Comparison of ENCODE assay signal across 18 cellular contexts in genomic region chr15:40739042-40739441, GRCh38. TPM values are rescaled to one million over a fixed set of nuclear protein-coding genes. Genes with fewer than 3 reads are reported as not detected.
DNase-seq lines count a peak whose midpoint lies in the region; ATAC-seq and TF ChIP-seq lines count a peak whose summit lies in the region.
"Had no signal": no experiment of that assay in that cellular context is flagged by ENCODE, and none has a peak within 500 bp of the region (broad histone marks: within the 10 kb centered on the region; RNA-seq: fewer than 3 reads in every experiment).

No MANE protein-coding gene starts in this region.

- TF ChIP-seq RAD21 in IMR-90 (IDR thresholded peaks at IDR 0.05; ENCODE audit: low read length): no peak

- peak overlapping the region; percentile 3 for H3K27ac Mint-ChIP-seq in activated T-cell treated with anti-CD3 and anti-CD28 coated beads, Interleukin-2, amount 50 U/mL, for 24 hours
- peak overlapping the region; percentile 42 for H3K27ac Mint-ChIP-seq in endodermal cell

- no peak overlapping the region for H3K23ac ChIP-seq in IMR-90 (ENCODE audit: low read depth, low read length)

- no peaks in the 10 kb centered on the region for H3K9me3 Mint-ChIP-seq in activated T-cell treated with anti-CD3 and anti-CD28 coated beads, Interleukin-2, amount 50 U/mL, for 24 hours
- no peaks in the 10 kb centered on the region for H3K9me3 Mint-ChIP-seq in endodermal cell
- H3K9me3 Mint-ChIP-seq: CD14-positive monocyte had no signal

- TF ChIP-seq CTCF in IMR-90 (conservative IDR thresholded peaks at IDR 0.05; ENCODE audit: low read depth, low read length) (no peak), endodermal cell (conservative IDR thresholded peaks at IDR 0.05) (no peak), sigmoid colon (IDR thresholded peaks at IDR 0.05) (no peak), prostate gland (IDR thresholded peaks at IDR 0.05) (no peak)

- peak overlapping the region; percentile 52 for H2AK9ac ChIP-seq in IMR-90 (replicated peaks; ENCODE audit: low read depth, low read length, poor library complexity)

- no peak overlapping the region for H2BK5ac ChIP-seq in IMR-90 (ENCODE audit: low read depth, low read length, poor library complexity, severe bottlenecking)

- no peak overlapping the region for H2BK20ac ChIP-seq in IMR-90 (ENCODE audit: low read depth, low read length)

- H3K36me3 ChIP-seq in IMR-90 (ENCODE audit: control insufficient read depth, insufficient read depth, low read length): peaks cover 28% of the 10 kb centered on the region
- peaks cover 83% of the 10 kb centered on the region for H3K36me3 ChIP-seq in endodermal cell (ENCODE audit: control insufficient read depth, insufficient read depth, low read length)
- peaks cover 15 to 92% (median 53%) of the 10 kb centered on the region in 4 donors for H3K36me3 ChIP-seq in sigmoid colon
- peaks cover 54% of the 10 kb centered on the region for H3K36me3 ChIP-seq in effector memory CD4-positive, alpha-beta T cell (ENCODE audit: control insufficient read depth, insufficient read depth, low read length)
- H3K36me3 ChIP-seq in prostate gland: peaks cover 3 to 11% of the 10 kb centered on the region in 2 donors

- H4K8ac ChIP-seq in IMR-90 (ENCODE audit: low read depth in 2 of 2, low read length in 2 of 2): no peak overlapping the region

- H3K9ac ChIP-seq in IMR-90 (ENCODE audit: low read depth, low read length): no peak overlapping the region
- H3K9ac ChIP-seq in endodermal cell (ENCODE audit: extremely low read depth, low read length, poor library complexity, severe bottlenecking): no peak overlapping the region

- H3K4me2 ChIP-seq in IMR-90 (ENCODE audit: low read depth, low read length): no peak overlapping the region
- H3K4me2 ChIP-seq: A549 had no signal

- H3K14ac ChIP-seq in IMR-90 (replicated peaks; ENCODE audit: low read depth, low read length): no peak overlapping the region

- no peak for DNase-seq in activated T-cell treated with anti-CD3 and anti-CD28 coated beads, Interleukin-2, amount 50 U/mL, for 24 hours
- no peak for DNase-seq in activated T-cell treated with anti-CD3 and anti-CD28 coated beads, Interleukin-2, amount 50 U/mL, for 1 hour
- DNase-seq in IMR-90: peak; percentile 38
- DNase-seq in endodermal cell: peak; percentile 64
- peak; percentile 2 for DNase-seq in sigmoid colon
- no peak for DNase-seq in effector memory CD4-positive, alpha-beta T cell
- DNase-seq in prostate gland (ENCODE audit: low spot score): no peak
- DNase-seq: KG1, NCI-H1092 treated with DMSO at 0.1 percent for 48 hours, NCI-H1694 treated with DMSO at 0.1 percent for 48 hours, NCI-H446 treated with DMSO at 0.1 percent for 48 hours, NCI-H774, SHP77 treated with DMSO at 0.1 percent for 48 hours had no signal

- H4K91ac ChIP-seq in IMR-90 (ENCODE audit: insufficient read depth, low read depth, low read length): no peak overlapping the region

- H2AK5ac ChIP-seq in IMR-90 (ENCODE audit: low read depth, low read length): no peak overlapping the region

- H3K56ac ChIP-seq in IMR-90 (ENCODE audit: extremely low read depth, insufficient read depth, low read length): no peak overlapping the region

- no CpG with 5 or more reads among the region's 2 CpGs for WGBS in IMR-90 (ENCODE audit: extremely low coverage in 2 of 2, insufficient read length in 1 of 2), 2 experiments
- WGBS in endodermal cell (ENCODE audit: insufficient coverage in 1 of 2, insufficient read length in 1 of 2), 2 experiments: 47% methylated on average over 2 of the region's 2 CpGs; no CpG with 5 or more reads in 1 of the 2 experiments
- 73% methylated on average over 2 of the region's 2 CpGs for WGBS in sigmoid colon, 2 donors
- 40% methylated on average over 2 of the region's 2 CpGs for WGBS in prostate gland

- no peak overlapping the region for H2BK15ac ChIP-seq in IMR-90 (ENCODE audit: low read depth, low read length)

- POLR2A ChIA-PET in IMR-90 (lab: Charles Lee; ENCODE audit: unreplicated experiment): no interaction called here

- peaks cover 17% of the 10 kb centered on the region for H3K4me1 Mint-ChIP-seq in activated T-cell treated with anti-CD3 and anti-CD28 coated beads, Interleukin-2, amount 50 U/mL, for 24 hours (ENCODE audit: low read depth)
- H3K4me1 Mint-ChIP-seq in endodermal cell: peaks cover 14% of the 10 kb centered on the region

- H4K20me1 ChIP-seq in IMR-90 (ENCODE audit: insufficient read depth, low read length): no peaks in the 10 kb centered on the region; the same call in 1 of the 2 replicates

- H4K5ac ChIP-seq in IMR-90 (ENCODE audit: low read depth, low read length): no peak overlapping the region

- H3K4me3 ChIP-seq in IMR-90 (ENCODE audit: insufficient read depth, low read depth, low read length) (no peak overlapping the region), endodermal cell (ENCODE audit: low read length) (no peak overlapping the region), sigmoid colon (no peak overlapping the region), prostate gland (no peak overlapping the region)
- no peak overlapping the region for H3K4me3 ChIP-seq in effector memory CD4-positive, alpha-beta T cell (ENCODE audit: insufficient read depth, low read depth, low read length, poor library complexity, severe bottlenecking)
- H3K4me3 ChIP-seq: A549, Peyer's patch had no signal

- H3K27me3 ChIP-seq in IMR-90 (ENCODE audit: control insufficient read depth, insufficient read depth, low read length) (no peaks in the 10 kb centered on the region), endodermal cell (ENCODE audit: control insufficient read depth, insufficient read depth, low read length, poor library complexity, severe bottlenecking) (no peaks in the 10 kb centered on the region), sigmoid colon (no peaks in the 10 kb centered on the region), prostate gland (replicated peaks; ENCODE audit: insufficient read depth) (no peaks in the 10 kb centered on the region)
- H3K27me3 ChIP-seq in effector memory CD4-positive, alpha-beta T cell (replicated peaks; ENCODE audit: control insufficient read depth, insufficient read depth, low read length, poor library complexity, severe bottlenecking): no peaks in the 10 kb centered on the region
- H3K27me3 ChIP-seq: Peyer's patch had no signal

- H3K18ac ChIP-seq in IMR-90 (ENCODE audit: low read depth, low read length): no peak overlapping the region

- no peak for TF ChIP-seq EP300 in sigmoid colon (IDR thresholded peaks at IDR 0.05)

- no peak for TF ChIP-seq POLR2A in IMR-90 (IDR thresholded peaks at IDR 0.05; ENCODE audit: low read depth, low read length)
- TF ChIP-seq POLR2A in sigmoid colon (IDR thresholded peaks at IDR 0.05): no peak
- TF ChIP-seq POLR2A in prostate gland (IDR thresholded peaks at IDR 0.05): no peak

- intact Hi-C loops in IMR-90 (cut with micrococcal nuclease): no loop called here
- intact Hi-C loops in sigmoid colon (cut with DNase I): no loop called here
- intact Hi-C loops in prostate gland (cut with DNase I): no loop called here

- no TSS peak for BruUV-seq in IMR-90 (replicated peaks; lab: Mats Ljungman, UMichigan)

- peaks cover 3% of the 10 kb centered on the region; the same call in 1 of the 2 replicates for H3K4me1 ChIP-seq in IMR-90 (ENCODE audit: control insufficient read depth, insufficient read depth, low read length)
- H3K4me1 ChIP-seq in endodermal cell (ENCODE audit: control insufficient read depth, insufficient read depth, low read length): no peaks in the 10 kb centered on the region
- no peaks in the 10 kb centered on the region for H3K4me1 ChIP-seq in sigmoid colon
- H3K4me1 ChIP-seq in effector memory CD4-positive, alpha-beta T cell (ENCODE audit: control insufficient read depth, insufficient read depth, low read length, poor library complexity, severe bottlenecking): peaks cover 8% of the 10 kb centered on the region
- H3K4me1 ChIP-seq in prostate gland (replicated peaks): peaks cover 5% of the 10 kb centered on the region
- H3K4me1 ChIP-seq: Caco-2 had no signal

- H3K9me3 ChIP-seq in IMR-90 (ENCODE audit: control insufficient read depth, insufficient read depth, low read length): no peaks in the 10 kb centered on the region
- no peaks in the 10 kb centered on the region for H3K9me3 ChIP-seq in endodermal cell (ENCODE audit: control insufficient read depth, low read length)
- no peaks in the 10 kb centered on the region for H3K9me3 ChIP-seq in sigmoid colon
- H3K9me3 ChIP-seq in effector memory CD4-positive, alpha-beta T cell (ENCODE audit: control insufficient read depth, low read length): no peaks in the 10 kb centered on the region
- no peaks in the 10 kb centered on the region for H3K9me3 ChIP-seq in prostate gland
- H3K9me3 ChIP-seq: A549, Caco-2, Peyer's patch had no signal

- CTCF ChIA-PET in IMR-90 (lab: Yijun Ruan, JAX): no interaction called here

- H2BK120ac ChIP-seq in IMR-90 (ENCODE audit: low read depth, low read length): no peak overlapping the region

- H3K27ac ChIP-seq in IMR-90 (ENCODE audit: insufficient read depth, low read length): no peak overlapping the region
- H3K27ac ChIP-seq in endodermal cell (ENCODE audit: low read depth, low read length): no peak overlapping the region
- no peak overlapping the region for H3K27ac ChIP-seq in sigmoid colon
- H3K27ac ChIP-seq in effector memory CD4-positive, alpha-beta T cell (ENCODE audit: insufficient read depth, low read length, poor library complexity, severe bottlenecking): no peak overlapping the region
- no peak overlapping the region for H3K27ac ChIP-seq in prostate gland
- H3K27ac ChIP-seq: A549, Peyer's patch had no signal

- H3K9me1 ChIP-seq in IMR-90 (ENCODE audit: insufficient read depth, low read length): no peaks in the 10 kb centered on the region

- ATAC-seq in IMR-90 (ENCODE audit: low read depth) (peak; percentile 56), HG03039 (IDR thresholded peaks at IDR 0.05; ENCODE audit: unreplicated experiment) (no peak)

- peaks cover 4 to 11% of the 10 kb centered on the region in 2 experiments for H3K79me1 ChIP-seq in IMR-90 (ENCODE audit: low read depth in 1 of 2, low read length in 2 of 2)

- H3K4ac ChIP-seq in IMR-90 (ENCODE audit: low read depth, low read length): no peak overlapping the region

- no peak overlapping the region for H2AFZ ChIP-seq in IMR-90 (replicated peaks; ENCODE audit: low read length, poor library complexity)

- peaks cover 96% of the 10 kb centered on the region for H3K36me3 Mint-ChIP-seq in activated T-cell treated with anti-CD3 and anti-CD28 coated beads, Interleukin-2, amount 50 U/mL, for 24 hours (ENCODE audit: low read depth)
- H3K36me3 Mint-ChIP-seq in endodermal cell (ENCODE audit: low read depth): peaks cover 56% of the 10 kb centered on the region

- no peaks in the 10 kb centered on the region for H3K27me3 Mint-ChIP-seq in activated T-cell treated with anti-CD3 and anti-CD28 coated beads, Interleukin-2, amount 50 U/mL, for 24 hours
- H3K27me3 Mint-ChIP-seq in endodermal cell (ENCODE audit: insufficient read depth): no peaks in the 10 kb centered on the region

- dilution Hi-C loops in IMR-90 (cut with HindIII; ENCODE audit: low sequenced_read_pairs, unreplicated experiment): no loop called here

- in situ Hi-C loops in IMR-90 (cut with MboI; ENCODE audit: low sequenced_read_pairs): no loop called here

- no peak overlapping the region for H3K4me3 Mint-ChIP-seq in activated T-cell treated with anti-CD3 and anti-CD28 coated beads, Interleukin-2, amount 50 U/mL, for 24 hours
- no peak overlapping the region for H3K4me3 Mint-ChIP-seq in endodermal cell
- H3K4me3 Mint-ChIP-seq: CD14-positive monocyte had no signal

RNA-seq across cellular contexts. Expression of gene RMDN3, which starts 16.0 kb away (rescaled TPM):
- total RNA-seq in IMR-90 (2012; rRNA removed) (14.7 and 17.5 TPM in 2 replicates), endodermal cell (10 to 100 TPM; 15.7 to 23.5 TPM), sigmoid colon (10 to 100 TPM; 20.8 to 26.4 (median 22.4) TPM), prostate gland (10 to 100 TPM; 28.2 to 31.9 TPM)
- polyA plus RNA-seq in IMR-90 (2012; rRNA removed) (23.4 and 25.7 TPM in 2 replicates), sigmoid colon (10 to 100 TPM in 1 of 3 donors, 1 to 10 TPM in 2; 7.9 to 32.7 (median 9.6) TPM)
- polyA plus RNA-seq in IMR-90 (2012; cell fraction: cytosol; rRNA removed): 21.7 and 28.1 TPM in 2 replicates
- polyA plus RNA-seq in IMR-90 (2012; cell fraction: nucleus; rRNA removed; ENCODE audit: low replicate concordance): 21.9 and 23.6 TPM in 2 replicates
- polyA plus RNA-seq in endodermal cell (2013, experiment 1 of 2): 20.9 TPM
- 20.8 TPM for polyA plus RNA-seq in endodermal cell (2013, experiment 2 of 2)

RNA-seq across cellular contexts. Expression of gene GCHFR, which starts 24.8 kb away (rescaled TPM):
- total RNA-seq in IMR-90 (2012; rRNA removed): 1.4 and 2.3 TPM in 2 replicates
- polyA plus RNA-seq in IMR-90 (2012; rRNA removed): 6.5 and 6.8 TPM in 2 replicates
- polyA plus RNA-seq in IMR-90 (2012; cell fraction: cytosol; rRNA removed): 2.2 and 11.4 TPM in 2 replicates
- 1.5 and 2.5 TPM in 2 replicates for polyA plus RNA-seq in IMR-90 (2012; cell fraction: nucleus; rRNA removed; ENCODE audit: low replicate concordance)
- 10 to 100 TPM; 33.6 to 47.1 TPM for total RNA-seq in endodermal cell
- polyA plus RNA-seq in endodermal cell (2013, experiment 1 of 2): 21.0 TPM
- polyA plus RNA-seq in endodermal cell (2013, experiment 2 of 2): 19.3 TPM
- total RNA-seq in sigmoid colon: 10 to 100 TPM in 3 of 4 donors, 1 to 10 TPM in 1; 2.2 to 27.8 (median 15.8) TPM
- 10 to 100 TPM; 45.0 to 71.7 (median 54.6) TPM for polyA plus RNA-seq in sigmoid colon
- total RNA-seq in prostate gland: 10 to 100 TPM; 14.3 to 61.3 TPM

RNA-seq across cellular contexts. Expression of gene C15orf62, which starts 30.7 kb away (rescaled TPM):
- under 0.01 TPM in 1 of 2 replicates, not detected in the other for total RNA-seq in IMR-90 (2012; rRNA removed)
- polyA plus RNA-seq in IMR-90 (2012; rRNA removed): not detected in 2 replicates
- 0.02 and 0.16 TPM in 2 replicates for polyA plus RNA-seq in IMR-90 (2012; cell fraction: cytosol; rRNA removed)
- 0.06 and 0.07 TPM in 2 replicates for polyA plus RNA-seq in IMR-90 (2012; cell fraction: nucleus; rRNA removed; ENCODE audit: low replicate concordance)
- total RNA-seq in endodermal cell: under 1 TPM; 0.46 to 0.57 TPM
- polyA plus RNA-seq in endodermal cell (2013, experiment 1 of 2): 0.21 TPM
- polyA plus RNA-seq in endodermal cell (2013, experiment 2 of 2): 0.33 TPM
- total RNA-seq in sigmoid colon: under 1 TPM in 3 of 4 donors, not detected in 1; 0.28 to 0.71 (median 0.66) TPM
- 1 to 10 TPM in 1 of 3 donors, not detected in 2; 1.1 TPM for polyA plus RNA-seq in sigmoid colon
- total RNA-seq in prostate gland: 1 to 10 TPM in 1 of 2 donors, under 1 TPM in 1; 0.51 to 1.3 TPM

RNA-seq across cellular contexts. Expression of gene RAD51, which starts 44.1 kb away (rescaled TPM):
- total RNA-seq in IMR-90 (2012; rRNA removed) (7.8 and 8.4 TPM in 2 replicates), endodermal cell (10 to 100 TPM; 34.1 to 50.9 TPM), sigmoid colon (1 to 10 TPM in 2 of 4 donors, not detected in 2; 1.1 to 1.5 TPM), prostate gland (1 to 10 TPM in 1 of 2 donors, under 1 TPM in 1; 0.82 to 5.1 TPM)
- polyA plus RNA-seq in IMR-90 (2012; rRNA removed) (6.5 and 6.8 TPM in 2 replicates), sigmoid colon (1 to 10 TPM; 4.2 to 9.8 (median 4.2) TPM)
- 3.0 and 5.1 TPM in 2 replicates for polyA plus RNA-seq in IMR-90 (2012; cell fraction: cytosol; rRNA removed)
- 2.5 and 4.5 TPM in 2 replicates for polyA plus RNA-seq in IMR-90 (2012; cell fraction: nucleus; rRNA removed; ENCODE audit: low replicate concordance)
- polyA plus RNA-seq in endodermal cell (2013, experiment 1 of 2): 21.4 TPM
- polyA plus RNA-seq in endodermal cell (2013, experiment 2 of 2): 22.0 TPM

Comparison
In these comparisons a context has a peak if more than half of its experiments do, and no peak if none do; other contexts are left out.
1. DNase-seq: peak in IMR-90 (single experiment), endodermal cell (single experiment) and sigmoid colon (single experiment); none in activated T-cell treated with anti-CD3 and anti-CD28 coated beads, Interleukin-2, amount 50 U/mL, for 24 hours (single experiment), activated T-cell treated with anti-CD3 and anti-CD28 coated beads, Interleukin-2, amount 50 U/mL, for 1 hour (single experiment), effector memory CD4-positive, alpha-beta T cell (0 of 3) and prostate gland (single experiment).